In genomic region chr19:47230122-47230920, GRCh38 we compare ENCODE assay signal across 1 cellular context.
TF ChIP-seq lines count a peak whose summit lies in the region.

No MANE protein-coding gene starts in this region.

TF ChIP-seq in HEK293, 187 proteins besides CTCF, POLR2A, EP300 and RAD21 (continued from another document and continues in another):
- TF ChIP-seq GLI2 (tag by site-specific recombination; IDR thresholded peaks at IDR 0.05; ENCODE audit: borderline replicate concordance, low read depth) (no peak), ZNF629 (tag by site-specific recombination; IDR thresholded peaks at IDR 0.05) (no peak), ZNF16 (tag by site-specific recombination; IDR thresholded peaks at IDR 0.05; ENCODE audit: low read depth) (no peak), ZNF26 (tag by site-specific recombination; IDR thresholded peaks at IDR 0.05) (no peak), OSR2 (tag by site-specific recombination; IDR thresholded peaks at IDR 0.05) (no peak), ZNF777 (tag by site-specific recombination; IDR thresholded peaks at IDR 0.05; ENCODE audit: borderline replicate concordance) (no peak; the same call in 1 of the 2 replicates), ZFP41 (tag by site-specific recombination; IDR thresholded peaks at IDR 0.05; ENCODE audit: borderline replicate concordance) (0 out of 2 replicates have a peak, but pooled peaks have one; percentile 17), AEBP2 (tag by site-specific recombination; IDR thresholded peaks at IDR 0.05; ENCODE audit: borderline replicate concordance) (no peak), ZNF391 (tag by site-specific recombination; IDR thresholded peaks at IDR 0.05; ENCODE audit: borderline replicate concordance, low read depth) (no peak; the same call in 1 of the 2 replicates), ZBTB8A (tag by site-specific recombination; IDR thresholded peaks at IDR 0.05) (peak; percentile 73), GFI1B (tag by site-specific recombination; IDR thresholded peaks at IDR 0.05) (no peak), ZNF350 (tag by site-specific recombination; IDR thresholded peaks at IDR 0.05) (no peak), ZBTB21 (tag by site-specific recombination; IDR thresholded peaks at IDR 0.05) (no peak; the same call in 1 of the 2 replicates), ZNF654 (tag by site-specific recombination; IDR thresholded peaks at IDR 0.05; ENCODE audit: low read depth) (no peak), ZBTB44 (tag by site-specific recombination; IDR thresholded peaks at IDR 0.05) (peak; percentile 19; the same call in 1 of the 2 replicates), ZSCAN30 (tag by site-specific recombination; IDR thresholded peaks at IDR 0.05) (no peak), ZNF677 (tag by site-specific recombination; IDR thresholded peaks at IDR 0.05) (no peak), ZNF133 (tag by site-specific recombination; IDR thresholded peaks at IDR 0.05) (0 out of 2 replicates have a peak, but pooled peaks have one; percentile 25), SP2 (tag by site-specific recombination; IDR thresholded peaks at IDR 0.05) (no peak), ZNF747 (tag by site-specific recombination; IDR thresholded peaks at IDR 0.05) (no peak), ZNF776 (tag by site-specific recombination; IDR thresholded peaks at IDR 0.05; ENCODE audit: borderline replicate concordance) (no peak), PRDM4 (tag by site-specific recombination; IDR thresholded peaks at IDR 0.05) (peak; percentile 16; the same call in 1 of the 2 replicates), ZNF701 (tag by site-specific recombination; IDR thresholded peaks at IDR 0.05) (peak; percentile 7; the same call in 1 of the 2 replicates), ZNF266 (tag by site-specific recombination; IDR thresholded peaks at IDR 0.05; ENCODE audit: low read depth) (no peak), ZNF214 (tag by site-specific recombination; IDR thresholded peaks at IDR 0.05; ENCODE audit: borderline replicate concordance) (no peak), ZNF660 (tag by site-specific recombination; IDR thresholded peaks at IDR 0.05) (peak; percentile 22; the same call in 1 of the 2 replicates)
- TF ChIP-seq, protein P1, sequence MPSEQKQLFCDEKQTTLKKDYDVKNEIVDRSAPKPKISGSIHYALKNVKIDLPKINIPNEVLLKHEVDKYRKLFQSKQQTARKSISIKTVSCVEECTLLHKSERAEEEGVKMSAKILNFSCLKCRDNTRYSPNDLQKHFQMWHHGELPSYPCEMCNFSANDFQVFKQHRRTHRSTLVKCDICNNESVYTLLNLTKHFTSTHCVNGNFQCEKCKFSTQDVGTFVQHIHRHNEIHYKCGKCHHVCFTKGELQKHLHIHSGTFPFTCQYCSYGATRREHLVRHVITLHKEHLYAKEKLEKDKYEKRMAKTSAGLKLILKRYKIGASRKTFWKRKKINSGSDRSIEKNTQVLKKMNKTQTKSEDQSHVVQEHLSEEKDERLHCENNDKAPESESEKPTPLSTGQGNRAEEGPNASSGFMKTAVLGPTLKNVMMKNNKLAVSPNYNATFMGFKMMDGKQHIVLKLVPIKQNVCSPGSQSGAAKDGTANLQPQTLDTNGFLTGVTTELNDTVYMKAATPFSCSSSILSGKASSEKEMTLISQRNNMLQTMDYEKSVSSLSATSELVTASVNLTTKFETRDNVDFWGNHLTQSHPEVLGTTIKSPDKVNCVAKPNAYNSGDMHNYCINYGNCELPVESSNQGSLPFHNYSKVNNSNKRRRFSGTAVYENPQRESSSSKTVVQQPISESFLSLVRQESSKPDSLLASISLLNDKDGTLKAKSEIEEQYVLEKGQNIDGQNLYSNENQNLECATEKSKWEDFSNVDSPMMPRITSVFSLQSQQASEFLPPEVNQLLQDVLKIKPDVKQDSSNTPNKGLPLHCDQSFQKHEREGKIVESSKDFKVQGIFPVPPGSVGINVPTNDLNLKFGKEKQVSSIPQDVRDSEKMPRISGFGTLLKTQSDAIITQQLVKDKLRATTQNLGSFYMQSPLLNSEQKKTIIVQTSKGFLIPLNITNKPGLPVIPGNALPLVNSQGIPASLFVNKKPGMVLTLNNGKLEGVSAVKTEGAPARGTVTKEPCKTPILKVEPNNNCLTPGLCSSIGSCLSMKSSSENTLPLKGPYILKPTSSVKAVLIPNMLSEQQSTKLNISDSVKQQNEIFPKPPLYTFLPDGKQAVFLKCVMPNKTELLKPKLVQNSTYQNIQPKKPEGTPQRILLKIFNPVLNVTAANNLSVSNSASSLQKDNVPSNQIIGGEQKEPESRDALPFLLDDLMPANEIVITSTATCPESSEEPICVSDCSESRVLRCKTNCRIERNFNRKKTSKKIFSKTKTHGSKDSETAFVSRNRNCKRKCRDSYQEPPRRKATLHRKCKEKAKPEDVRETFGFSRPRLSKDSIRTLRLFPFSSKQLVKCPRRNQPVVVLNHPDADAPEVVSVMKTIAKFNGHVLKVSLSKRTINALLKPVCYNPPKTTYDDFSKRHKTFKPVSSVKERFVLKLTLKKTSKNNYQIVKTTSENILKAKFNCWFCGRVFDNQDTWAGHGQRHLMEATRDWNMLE (tag by site-specific recombination; conservative IDR thresholded peaks at IDR 0.05; ENCODE audit: low read depth) = no peak
- TF ChIP-seq, protein P2, sequence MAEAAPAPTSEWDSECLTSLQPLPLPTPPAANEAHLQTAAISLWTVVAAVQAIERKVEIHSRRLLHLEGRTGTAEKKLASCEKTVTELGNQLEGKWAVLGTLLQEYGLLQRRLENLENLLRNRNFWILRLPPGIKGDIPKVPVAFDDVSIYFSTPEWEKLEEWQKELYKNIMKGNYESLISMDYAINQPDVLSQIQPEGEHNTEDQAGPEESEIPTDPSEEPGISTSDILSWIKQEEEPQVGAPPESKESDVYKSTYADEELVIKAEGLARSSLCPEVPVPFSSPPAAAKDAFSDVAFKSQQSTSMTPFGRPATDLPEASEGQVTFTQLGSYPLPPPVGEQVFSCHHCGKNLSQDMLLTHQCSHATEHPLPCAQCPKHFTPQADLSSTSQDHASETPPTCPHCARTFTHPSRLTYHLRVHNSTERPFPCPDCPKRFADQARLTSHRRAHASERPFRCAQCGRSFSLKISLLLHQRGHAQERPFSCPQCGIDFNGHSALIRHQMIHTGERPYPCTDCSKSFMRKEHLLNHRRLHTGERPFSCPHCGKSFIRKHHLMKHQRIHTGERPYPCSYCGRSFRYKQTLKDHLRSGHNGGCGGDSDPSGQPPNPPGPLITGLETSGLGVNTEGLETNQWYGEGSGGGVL (tag by site-specific recombination; IDR thresholded peaks at IDR 0.05) = peak; percentile 68
- TF ChIP-seq, protein P3, sequence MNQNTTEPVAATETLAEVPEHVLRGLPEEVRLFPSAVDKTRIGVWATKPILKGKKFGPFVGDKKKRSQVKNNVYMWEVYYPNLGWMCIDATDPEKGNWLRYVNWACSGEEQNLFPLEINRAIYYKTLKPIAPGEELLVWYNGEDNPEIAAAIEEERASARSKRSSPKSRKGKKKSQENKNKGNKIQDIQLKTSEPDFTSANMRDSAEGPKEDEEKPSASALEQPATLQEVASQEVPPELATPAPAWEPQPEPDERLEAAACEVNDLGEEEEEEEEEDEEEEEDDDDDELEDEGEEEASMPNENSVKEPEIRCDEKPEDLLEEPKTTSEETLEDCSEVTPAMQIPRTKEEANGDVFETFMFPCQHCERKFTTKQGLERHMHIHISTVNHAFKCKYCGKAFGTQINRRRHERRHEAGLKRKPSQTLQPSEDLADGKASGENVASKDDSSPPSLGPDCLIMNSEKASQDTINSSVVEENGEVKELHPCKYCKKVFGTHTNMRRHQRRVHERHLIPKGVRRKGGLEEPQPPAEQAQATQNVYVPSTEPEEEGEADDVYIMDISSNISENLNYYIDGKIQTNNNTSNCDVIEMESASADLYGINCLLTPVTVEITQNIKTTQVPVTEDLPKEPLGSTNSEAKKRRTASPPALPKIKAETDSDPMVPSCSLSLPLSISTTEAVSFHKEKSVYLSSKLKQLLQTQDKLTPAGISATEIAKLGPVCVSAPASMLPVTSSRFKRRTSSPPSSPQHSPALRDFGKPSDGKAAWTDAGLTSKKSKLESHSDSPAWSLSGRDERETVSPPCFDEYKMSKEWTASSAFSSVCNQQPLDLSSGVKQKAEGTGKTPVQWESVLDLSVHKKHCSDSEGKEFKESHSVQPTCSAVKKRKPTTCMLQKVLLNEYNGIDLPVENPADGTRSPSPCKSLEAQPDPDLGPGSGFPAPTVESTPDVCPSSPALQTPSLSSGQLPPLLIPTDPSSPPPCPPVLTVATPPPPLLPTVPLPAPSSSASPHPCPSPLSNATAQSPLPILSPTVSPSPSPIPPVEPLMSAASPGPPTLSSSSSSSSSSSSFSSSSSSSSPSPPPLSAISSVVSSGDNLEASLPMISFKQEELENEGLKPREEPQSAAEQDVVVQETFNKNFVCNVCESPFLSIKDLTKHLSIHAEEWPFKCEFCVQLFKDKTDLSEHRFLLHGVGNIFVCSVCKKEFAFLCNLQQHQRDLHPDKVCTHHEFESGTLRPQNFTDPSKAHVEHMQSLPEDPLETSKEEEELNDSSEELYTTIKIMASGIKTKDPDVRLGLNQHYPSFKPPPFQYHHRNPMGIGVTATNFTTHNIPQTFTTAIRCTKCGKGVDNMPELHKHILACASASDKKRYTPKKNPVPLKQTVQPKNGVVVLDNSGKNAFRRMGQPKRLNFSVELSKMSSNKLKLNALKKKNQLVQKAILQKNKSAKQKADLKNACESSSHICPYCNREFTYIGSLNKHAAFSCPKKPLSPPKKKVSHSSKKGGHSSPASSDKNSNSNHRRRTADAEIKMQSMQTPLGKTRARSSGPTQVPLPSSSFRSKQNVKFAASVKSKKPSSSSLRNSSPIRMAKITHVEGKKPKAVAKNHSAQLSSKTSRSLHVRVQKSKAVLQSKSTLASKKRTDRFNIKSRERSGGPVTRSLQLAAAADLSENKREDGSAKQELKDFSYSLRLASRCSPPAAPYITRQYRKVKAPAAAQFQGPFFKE (tag by site-specific recombination; IDR thresholded peaks at IDR 0.05; ENCODE audit: borderline replicate concordance) = no peak
- TF ChIP-seq, protein P4, sequence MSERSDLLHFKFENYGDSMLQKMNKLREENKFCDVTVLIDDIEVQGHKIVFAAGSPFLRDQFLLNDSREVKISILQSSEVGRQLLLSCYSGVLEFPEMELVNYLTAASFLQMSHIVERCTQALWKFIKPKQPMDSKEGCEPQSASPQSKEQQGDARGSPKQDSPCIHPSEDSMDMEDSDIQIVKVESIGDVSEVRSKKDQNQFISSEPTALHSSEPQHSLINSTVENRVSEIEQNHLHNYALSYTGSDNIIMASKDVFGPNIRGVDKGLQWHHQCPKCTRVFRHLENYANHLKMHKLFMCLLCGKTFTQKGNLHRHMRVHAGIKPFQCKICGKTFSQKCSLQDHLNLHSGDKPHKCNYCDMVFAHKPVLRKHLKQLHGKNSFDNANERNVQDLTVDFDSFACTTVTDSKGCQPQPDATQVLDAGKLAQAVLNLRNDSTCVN (tag by site-specific recombination; optimal IDR thresholded peaks at IDR 0.05) = peak; percentile 72
- TF ChIP-seq, protein P5, sequence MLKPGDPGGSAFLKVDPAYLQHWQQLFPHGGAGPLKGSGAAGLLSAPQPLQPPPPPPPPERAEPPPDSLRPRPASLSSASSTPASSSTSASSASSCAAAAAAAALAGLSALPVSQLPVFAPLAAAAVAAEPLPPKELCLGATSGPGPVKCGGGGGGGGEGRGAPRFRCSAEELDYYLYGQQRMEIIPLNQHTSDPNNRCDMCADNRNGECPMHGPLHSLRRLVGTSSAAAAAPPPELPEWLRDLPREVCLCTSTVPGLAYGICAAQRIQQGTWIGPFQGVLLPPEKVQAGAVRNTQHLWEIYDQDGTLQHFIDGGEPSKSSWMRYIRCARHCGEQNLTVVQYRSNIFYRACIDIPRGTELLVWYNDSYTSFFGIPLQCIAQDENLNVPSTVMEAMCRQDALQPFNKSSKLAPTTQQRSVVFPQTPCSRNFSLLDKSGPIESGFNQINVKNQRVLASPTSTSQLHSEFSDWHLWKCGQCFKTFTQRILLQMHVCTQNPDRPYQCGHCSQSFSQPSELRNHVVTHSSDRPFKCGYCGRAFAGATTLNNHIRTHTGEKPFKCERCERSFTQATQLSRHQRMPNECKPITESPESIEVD (tag by site-specific recombination; IDR thresholded peaks at IDR 0.05) = no peak
